1 cellular context compared by ENCODE assay signal in genomic region chr22:41488076-41488475, GRCh38.
TF ChIP-seq lines count a peak whose summit lies in the region.

No MANE protein-coding gene starts in this region.

TF ChIP-seq in GM23338, 12 proteins besides CTCF, POLR2A, EP300 and RAD21 (continued from another document):
- no peak for TF ChIP-seq ETS1 (IDR thresholded peaks at IDR 0.05)
- no peak for TF ChIP-seq REST (IDR thresholded peaks at IDR 0.05; ENCODE audit: unreplicated experiment)
- TF ChIP-seq JUNB (IDR thresholded peaks at IDR 0.05; ENCODE audit: unreplicated experiment), result no peak
TF ChIP-seq in GM23338: peak in this region for 0.
